Comparison of ENCODE assay signal across 15 cellular contexts in the genomic region with DNA sequence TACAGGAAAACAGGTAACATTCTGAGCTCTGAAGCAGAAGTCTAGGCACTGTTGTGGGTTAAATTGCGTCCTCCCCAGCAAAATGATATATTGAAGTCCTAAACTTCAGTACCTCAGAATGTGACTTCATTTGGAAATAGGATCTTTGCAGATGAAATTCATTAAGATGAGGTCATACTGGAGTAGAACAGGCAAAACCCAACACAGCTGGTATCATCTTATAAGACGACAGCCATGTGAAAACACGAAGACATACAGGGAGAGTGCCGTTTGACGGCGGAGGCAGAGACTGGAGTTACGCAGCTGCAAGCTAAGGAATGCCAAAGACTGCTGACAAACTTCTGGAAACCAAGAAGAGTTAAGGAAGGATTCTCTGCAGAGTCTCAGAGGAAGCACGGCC.
DNase-seq lines count a peak whose midpoint lies in the region; ATAC-seq and TF ChIP-seq lines count a peak whose summit lies in the region.
"Had no signal": no experiment of that assay in that cellular context is flagged by ENCODE, and none has a peak within 500 bp of the region (broad histone marks: within the 10 kb centered on the region; RNA-seq: fewer than 3 reads in every experiment).

No MANE protein-coding gene starts in this region.

- in situ Hi-C loops in GM13977 (cut with MboI; ENCODE audit: low pct_unique_long_range_greater_than_20kb, low sequenced_read_pairs, unreplicated experiment) = no loop called here

- peak overlapping the region; percentile 68 for H3K27ac Mint-ChIP-seq in mesothelial cell of epicardium
- no peak overlapping the region for H3K27ac Mint-ChIP-seq in T-helper 2 cell treated with Interferon-gamma antibody and Interleukin-4, amounts not matched to agents 5 μg/mL and 100 μg/mL, for 36 hours
- H3K27ac Mint-ChIP-seq: CD8-positive, alpha-beta T cell had no signal

- no peak overlapping the region for H3K4me3 ChIP-seq in HEK293 (ENCODE audit: low read depth, low read length)
- H3K4me3 ChIP-seq in esophagus muscularis mucosa = no peak overlapping the region
- H3K4me3 ChIP-seq: A549; BLaER1 treated with 17β-estradiol and CSF1 and Interleukin-3, amounts not matched to agents 10 nM and 100 nM; HAP-1; Peyer's patch; SJSA1 had no signal

- TF ChIP-seq CTCF in 22Rv1 (IDR thresholded peaks at IDR 0.05) (no peak), HEK293 (tag by site-specific recombination; IDR thresholded peaks at IDR 0.05) (no peak), esophagus muscularis mucosa (IDR thresholded peaks at IDR 0.05) (no peak), mesothelial cell of epicardium (IDR thresholded peaks at IDR 0.05; ENCODE audit: unreplicated experiment) (no peak), GM13977 (IDR thresholded peaks at IDR 0.05; ENCODE audit: extremely low read depth, insufficient read depth, missing control alignments) (no peak)

- 68% methylated on average over 8 of the region's 8 CpGs for WGBS in esophagus muscularis mucosa

- POLR2A ChIA-PET in HEK293 (lab: Yijun Ruan, JAX) = no interaction called here

- H3K4me1 Mint-ChIP-seq in mesothelial cell of epicardium = peaks cover 60% of the 10 kb centered on the region
- no peaks in the 10 kb centered on the region for H3K4me1 Mint-ChIP-seq in T-helper 2 cell treated with Interferon-gamma antibody and Interleukin-4, amounts not matched to agents 5 μg/mL and 100 μg/mL, for 36 hours (ENCODE audit: low read depth)

- H3K36me3 ChIP-seq in HEK293 (ENCODE audit: control insufficient read depth in 2 of 2, insufficient read depth in 1 of 2, low read length in 2 of 2) (no peaks in the 10 kb centered on the region), esophagus muscularis mucosa (no peaks in the 10 kb centered on the region)
- H3K36me3 ChIP-seq: BLaER1 treated with 17β-estradiol and CSF1 and Interleukin-3, amounts not matched to agents 10 nM and 100 nM; HAP-1; Peyer's patch; SJSA1 had no signal

- H3K4me3 Mint-ChIP-seq in mesothelial cell of epicardium = no peak overlapping the region
- H3K4me3 Mint-ChIP-seq in T-helper 2 cell treated with Interferon-gamma antibody and Interleukin-4, amounts not matched to agents 5 μg/mL and 100 μg/mL, for 36 hours = no peak overlapping the region
- H3K4me3 Mint-ChIP-seq: CD8-positive, alpha-beta T cell had no signal

- no peaks in the 10 kb centered on the region for H3K9me3 Mint-ChIP-seq in mesothelial cell of epicardium
- no peaks in the 10 kb centered on the region for H3K9me3 Mint-ChIP-seq in T-helper 2 cell treated with Interferon-gamma antibody and Interleukin-4, amounts not matched to agents 5 μg/mL and 100 μg/mL, for 36 hours
- H3K9me3 Mint-ChIP-seq: CD8-positive, alpha-beta T cell had no signal

- H3K27me3 Mint-ChIP-seq in mesothelial cell of epicardium (ENCODE audit: low read depth) = no peaks in the 10 kb centered on the region
- H3K27me3 Mint-ChIP-seq in T-helper 2 cell treated with Interferon-gamma antibody and Interleukin-4, amounts not matched to agents 5 μg/mL and 100 μg/mL, for 36 hours (ENCODE audit: low read depth) = peaks cover 19% of the 10 kb centered on the region

- peak overlapping the region; percentile 59 for H3K27ac ChIP-seq in 22Rv1
- no peak overlapping the region for H3K27ac ChIP-seq in HEK293 (ENCODE audit: extremely low read depth, low read depth, low read length)
- H3K27ac ChIP-seq in esophagus muscularis mucosa (replicated peaks in 1 of 4) = peak overlapping the region in 3 of 4 donors; percentile 81 to 87 (median 84)
- H3K27ac ChIP-seq: A549; BLaER1 treated with 17β-estradiol and CSF1 and Interleukin-3, amounts not matched to agents 10 nM and 100 nM; SJSA1 had no signal

- H3K9me3 ChIP-seq in HEK293 (ENCODE audit: control insufficient read depth, insufficient read depth, low read depth, low read length) (no peaks in the 10 kb centered on the region), esophagus muscularis mucosa (no peaks in the 10 kb centered on the region)
- H3K9me3 ChIP-seq: A549; BLaER1 treated with 17β-estradiol and CSF1 and Interleukin-3, amounts not matched to agents 10 nM and 100 nM; HAP-1; Peyer's patch had no signal

- H3K36me3 Mint-ChIP-seq in mesothelial cell of epicardium = no peaks in the 10 kb centered on the region
- no peaks in the 10 kb centered on the region for H3K36me3 Mint-ChIP-seq in T-helper 2 cell treated with Interferon-gamma antibody and Interleukin-4, amounts not matched to agents 5 μg/mL and 100 μg/mL, for 36 hours (ENCODE audit: low read depth)
- H3K36me3 Mint-ChIP-seq: CD8-positive, alpha-beta T cell had no signal

- no peaks in the 10 kb centered on the region for H3K27me3 ChIP-seq in esophagus muscularis mucosa
- H3K27me3 ChIP-seq: BLaER1 treated with 17β-estradiol and CSF1 and Interleukin-3, amounts not matched to agents 10 nM and 100 nM; Peyer's patch; SJSA1 had no signal

- intact Hi-C loops in esophagus muscularis mucosa (cut with DNase I) = no loop called here

- CTCF ChIA-PET in HEK293 (lab: Yijun Ruan, JAX) = interaction anchor here (0.7 kb wide), 1 partner anchor 80 kb away, joined by 4 read pairs; no protein-coding TSS in a partner anchor

- no peak for ATAC-seq in HG03378 (IDR thresholded peaks at IDR 0.05; ENCODE audit: unreplicated experiment)
- ATAC-seq: A549; CD8-positive, alpha-beta T cell had no signal

- peaks cover 10% of the 10 kb centered on the region; the same call in 1 of the 2 replicates for H3K4me1 ChIP-seq in HEK293 (ENCODE audit: control insufficient read depth, insufficient read depth, low read length)
- peaks cover 34 to 60% (median 52%) of the 10 kb centered on the region in 4 donors for H3K4me1 ChIP-seq in esophagus muscularis mucosa

- DNase-seq in esophagus muscularis mucosa (ENCODE audit: extremely low spot score) = no peak
- DNase-seq in mesothelial cell of epicardium (ENCODE audit: low spot score in 2 of 2, unreplicated experiment in 2 of 2) = no peak
- DNase-seq in GM13977 (ENCODE audit: low spot score) = no peak
- no peak for DNase-seq in T-helper 2 cell treated with Interferon-gamma antibody and Interleukin-4, amounts not matched to agents 5 μg/mL and 100 μg/mL, for 36 hours (ENCODE audit: low spot score)
- DNase-seq: Calu3; CD8-positive, alpha-beta T cell; NCI-H1105; Peyer's patch had no signal

- TF ChIP-seq EP300 in esophagus muscularis mucosa (IDR thresholded peaks at IDR 0.05) = no peak

- TF ChIP-seq POLR2A in esophagus muscularis mucosa (IDR thresholded peaks at IDR 0.05; ENCODE audit: low read depth) = no peak

TF ChIP-seq in HEK293, 187 proteins besides CTCF, POLR2A, EP300 and RAD21 (continues in another document):
- no peak for TF ChIP-seq ZNF529 (tag by site-specific recombination; IDR thresholded peaks at IDR 0.05; ENCODE audit: insufficient replicate concordance)
- TF ChIP-seq, protein P1, sequence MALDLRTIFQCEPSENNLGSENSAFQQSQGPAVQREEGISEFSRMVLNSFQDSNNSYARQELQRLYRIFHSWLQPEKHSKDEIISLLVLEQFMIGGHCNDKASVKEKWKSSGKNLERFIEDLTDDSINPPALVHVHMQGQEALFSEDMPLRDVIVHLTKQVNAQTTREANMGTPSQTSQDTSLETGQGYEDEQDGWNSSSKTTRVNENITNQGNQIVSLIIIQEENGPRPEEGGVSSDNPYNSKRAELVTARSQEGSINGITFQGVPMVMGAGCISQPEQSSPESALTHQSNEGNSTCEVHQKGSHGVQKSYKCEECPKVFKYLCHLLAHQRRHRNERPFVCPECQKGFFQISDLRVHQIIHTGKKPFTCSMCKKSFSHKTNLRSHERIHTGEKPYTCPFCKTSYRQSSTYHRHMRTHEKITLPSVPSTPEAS (tag by site-specific recombination; IDR thresholded peaks at IDR 0.05) = no peak
- TF ChIP-seq ZNF473 (tag by site-specific recombination; IDR thresholded peaks at IDR 0.05) = no peak
- peak; percentile 74 for TF ChIP-seq ZNF629 (tag by site-specific recombination; IDR thresholded peaks at IDR 0.05)
- TF ChIP-seq, protein P2, sequence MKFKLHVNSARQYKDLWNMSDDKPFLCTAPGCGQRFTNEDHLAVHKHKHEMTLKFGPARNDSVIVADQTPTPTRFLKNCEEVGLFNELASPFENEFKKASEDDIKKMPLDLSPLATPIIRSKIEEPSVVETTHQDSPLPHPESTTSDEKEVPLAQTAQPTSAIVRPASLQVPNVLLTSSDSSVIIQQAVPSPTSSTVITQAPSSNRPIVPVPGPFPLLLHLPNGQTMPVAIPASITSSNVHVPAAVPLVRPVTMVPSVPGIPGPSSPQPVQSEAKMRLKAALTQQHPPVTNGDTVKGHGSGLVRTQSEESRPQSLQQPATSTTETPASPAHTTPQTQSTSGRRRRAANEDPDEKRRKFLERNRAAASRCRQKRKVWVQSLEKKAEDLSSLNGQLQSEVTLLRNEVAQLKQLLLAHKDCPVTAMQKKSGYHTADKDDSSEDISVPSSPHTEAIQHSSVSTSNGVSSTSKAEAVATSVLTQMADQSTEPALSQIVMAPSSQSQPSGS (tag by site-specific recombination; IDR thresholded peaks at IDR 0.05; ENCODE audit: low read depth) = peak; percentile 73
- no peak for TF ChIP-seq TRIM28 (IDR thresholded peaks at IDR 0.05; ENCODE audit: borderline replicate concordance, low read length)
- 0 out of 2 replicates have a peak, but pooled peaks have one; percentile 40 for TF ChIP-seq ZBTB21 (tag by site-specific recombination; IDR thresholded peaks at IDR 0.05)
- TF ChIP-seq ZIC2 (tag by site-specific recombination; IDR thresholded peaks at IDR 0.05) = no peak
- no peak for TF ChIP-seq ZNF404 (tag by site-specific recombination; IDR thresholded peaks at IDR 0.05)
- TF ChIP-seq, protein P3, sequence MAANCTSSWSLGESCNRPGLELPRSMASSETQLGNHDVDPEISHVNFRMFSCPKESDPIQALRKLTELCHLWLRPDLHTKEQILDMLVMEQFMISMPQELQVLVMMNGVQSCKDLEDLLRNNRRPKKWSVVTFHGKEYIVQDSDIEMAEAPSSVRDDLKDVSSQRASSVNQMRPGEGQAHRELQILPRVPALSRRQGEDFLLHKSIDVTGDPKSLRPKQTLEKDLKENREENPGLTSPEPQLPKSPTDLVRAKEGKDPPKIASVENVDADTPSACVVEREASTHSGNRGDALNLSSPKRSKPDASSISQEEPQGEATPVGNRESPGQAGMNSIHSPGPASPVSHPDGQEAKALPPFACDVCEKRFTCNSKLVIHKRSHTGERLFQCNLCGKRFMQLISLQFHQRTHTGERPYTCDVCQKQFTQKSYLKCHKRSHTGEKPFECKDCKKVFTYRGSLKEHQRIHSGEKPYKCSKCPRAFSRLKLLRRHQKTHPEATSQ (tag by site-specific recombination; IDR thresholded peaks at IDR 0.05) = no peak
- no peak for TF ChIP-seq ZNF202 (tag by site-specific recombination; IDR thresholded peaks at IDR 0.05; ENCODE audit: borderline replicate concordance)
- no peak for TF ChIP-seq SCRT2 (tag by site-specific recombination; IDR thresholded peaks at IDR 0.05)
- TF ChIP-seq REPIN1 (tag by site-specific recombination; IDR thresholded peaks at IDR 0.05; ENCODE audit: low read depth) = no peak
